ENCODE assay signal across 9 cellular contexts in genomic region chr6:142843344-142843743, GRCh38.
DNase-seq lines count a peak whose midpoint lies in the region.
"Had no signal": no experiment of that assay in that cellular context is flagged by ENCODE, and none has a peak within 500 bp of the region (broad histone marks: within the 10 kb centered on the region; RNA-seq: fewer than 3 reads in every experiment).

No MANE protein-coding gene starts in this region.

- peak overlapping the region; percentile 77 for H3K4me3 Mint-ChIP-seq in activated CD4-positive, alpha-beta T cell treated with anti-CD3 and anti-CD28 coated beads, Interleukin-2, amount 10 ng/mL, durations not matched to agents 7 days and 5 days
- peak overlapping the region; percentile 86 for H3K4me3 Mint-ChIP-seq in stimulated activated naive CD8-positive, alpha-beta T cell treated with anti-CD3 and anti-CD28 coated beads, Interleukin-15, Interleukin-2, amounts not matched to agents 100 ng/mL and 50 ng/mL, for 24 hours

- no peaks in the 10 kb centered on the region for H3K27me3 Mint-ChIP-seq in activated CD4-positive, alpha-beta T cell treated with anti-CD3 and anti-CD28 coated beads, Interleukin-2, amount 10 ng/mL, durations not matched to agents 7 days and 5 days
- no peaks in the 10 kb centered on the region for H3K27me3 Mint-ChIP-seq in stimulated activated naive CD8-positive, alpha-beta T cell treated with anti-CD3 and anti-CD28 coated beads, Interleukin-15, Interleukin-2, amounts not matched to agents 100 ng/mL and 50 ng/mL, for 24 hours

- H3K4me1 ChIP-seq in esophagus (ENCODE audit: control insufficient read depth in 2 of 2, insufficient read depth in 2 of 2, low read length in 1 of 2), result peaks cover 5 to 12% of the 10 kb centered on the region in 2 donors

- H3K9me3 Mint-ChIP-seq in activated CD4-positive, alpha-beta T cell treated with anti-CD3 and anti-CD28 coated beads, Interleukin-2, amount 10 ng/mL, durations not matched to agents 7 days and 5 days, result no peaks in the 10 kb centered on the region
- H3K9me3 Mint-ChIP-seq in stimulated activated naive CD8-positive, alpha-beta T cell treated with anti-CD3 and anti-CD28 coated beads, Interleukin-15, Interleukin-2, amounts not matched to agents 100 ng/mL and 50 ng/mL, for 24 hours, result no peaks in the 10 kb centered on the region

- H3K9me3 ChIP-seq in esophagus (ENCODE audit: control insufficient read depth in 2 of 2, insufficient read depth in 1 of 2, low read depth in 1 of 2, low read length in 1 of 2), result no peaks in the 10 kb centered on the region

- no peaks in the 10 kb centered on the region for H3K36me3 ChIP-seq in esophagus (ENCODE audit: control insufficient read depth in 2 of 2, insufficient read depth in 2 of 2, low read length in 1 of 2)

- CTCF ChIA-PET in activated CD4-positive, alpha-beta T cell treated with anti-CD3 and anti-CD28 coated beads, Interleukin-2, amount 10 ng/mL, durations not matched to agents 7 days and 5 days (lab: Charles Lee), result interaction anchor here (0.6 to 3.0 kb wide), 8 partner anchors 9 to 103 kb away, joined by 4 to 10 read pairs (median 5); no protein-coding TSS in a partner anchor

- 65 to 79% methylated on average over 4 of the region's 4 CpGs for WGBS in esophagus, 2 donors

- H3K36me3 Mint-ChIP-seq in activated CD4-positive, alpha-beta T cell treated with anti-CD3 and anti-CD28 coated beads, Interleukin-2, amount 10 ng/mL, durations not matched to agents 7 days and 5 days (ENCODE audit: low read depth), result peaks cover 6% of the 10 kb centered on the region
- peaks cover 9% of the 10 kb centered on the region for H3K36me3 Mint-ChIP-seq in stimulated activated naive CD8-positive, alpha-beta T cell treated with anti-CD3 and anti-CD28 coated beads, Interleukin-15, Interleukin-2, amounts not matched to agents 100 ng/mL and 50 ng/mL, for 24 hours (ENCODE audit: low read depth)

- no peak overlapping the region for H3K4me3 ChIP-seq in esophagus (ENCODE audit: low read depth in 1 of 2, low read length in 2 of 2)

- no peaks in the 10 kb centered on the region for H3K27me3 ChIP-seq in esophagus (ENCODE audit: control insufficient read depth in 1 of 2, insufficient read depth in 2 of 2, low read length in 2 of 2)

- H3K27ac ChIP-seq in esophagus (ENCODE audit: low read depth in 2 of 2, low read length in 1 of 2), result peak overlapping the region; percentile 76 to 77

- peak overlapping the region; percentile 96 for H3K27ac Mint-ChIP-seq in activated CD4-positive, alpha-beta T cell treated with anti-CD3 and anti-CD28 coated beads, Interleukin-2, amount 10 ng/mL, durations not matched to agents 7 days and 5 days
- H3K27ac Mint-ChIP-seq in stimulated activated naive CD8-positive, alpha-beta T cell treated with anti-CD3 and anti-CD28 coated beads, Interleukin-15, Interleukin-2, amounts not matched to agents 100 ng/mL and 50 ng/mL, for 24 hours, result peak overlapping the region; percentile 99

- peaks cover 88% of the 10 kb centered on the region for H3K4me1 Mint-ChIP-seq in activated CD4-positive, alpha-beta T cell treated with anti-CD3 and anti-CD28 coated beads, Interleukin-2, amount 10 ng/mL, durations not matched to agents 7 days and 5 days
- peaks cover 97% of the 10 kb centered on the region for H3K4me1 Mint-ChIP-seq in stimulated activated naive CD8-positive, alpha-beta T cell treated with anti-CD3 and anti-CD28 coated beads, Interleukin-15, Interleukin-2, amounts not matched to agents 100 ng/mL and 50 ng/mL, for 24 hours (ENCODE audit: low read depth)

- no peak for DNase-seq in activated CD4-positive, alpha-beta T cell treated with anti-CD3 and anti-CD28 coated beads, Interleukin-2, amount 10 ng/mL, durations not matched to agents 7 days and 5 days
- no peak for DNase-seq in activated CD4-positive, alpha-beta T cell treated with anti-CD3 and anti-CD28 coated beads for 4 hours
- DNase-seq in RPMI8226, result peak; percentile 13
- DNase-seq in NCI-H1417 (lab: John Stamatoyannopoulos, UW), result no peak
- no peak for DNase-seq in NCI-H2029 treated with DMSO at 0.1 percent for 48 hours (lab: John Stamatoyannopoulos, UW)
- DNase-seq in stimulated activated CD4-positive, alpha-beta T cell treated with anti-CD3 and anti-CD28 coated beads, Interleukin-4, amount 100 ng/mL, for 4 hours, result no peak
- DNase-seq: NCI-H1694 had no signal

- POLR2A ChIA-PET in activated CD4-positive, alpha-beta T cell treated with anti-CD3 and anti-CD28 coated beads, Interleukin-2, amount 10 ng/mL, durations not matched to agents 7 days and 5 days (lab: Charles Lee), result interaction anchor here (0.6 to 1.3 kb wide), 3 partner anchors 13 to 100 kb away, joined by 4 to 15 read pairs (median 4); no protein-coding TSS in a partner anchor
